10 cellular contexts compared by ENCODE assay signal in genomic region chr10:26485150-26485941, GRCh38. TPM values are rescaled to one million over a fixed set of nuclear protein-coding genes. Genes with fewer than 3 reads are reported as not detected.
DNase-seq lines count a peak whose midpoint lies in the region; ATAC-seq and TF ChIP-seq lines count a peak whose summit lies in the region.
"Had no signal": no experiment of that assay in that cellular context is flagged by ENCODE, and none has a peak within 500 bp of the region (broad histone marks: within the 10 kb centered on the region; RNA-seq: fewer than 3 reads in every experiment).

No MANE protein-coding gene starts in this region.

- H2AK5ac ChIP-seq in trophoblast cell (ENCODE audit: low read length) = peak overlapping the region; percentile 13

- H2BK5ac ChIP-seq in trophoblast cell (ENCODE audit: low read depth, low read length, poor library complexity) = peak overlapping the region; percentile 89

- no TSS peak for BruUV-seq in Caco-2 (replicated peaks; lab: Mats Ljungman, UMichigan)

- DNase-seq in Caco-2 = no peak
- no peak for DNase-seq in T-cell
- peak; percentile 4 to 28 for DNase-seq in foreskin fibroblast
- peak; percentile 83 to 89 for DNase-seq in trophoblast cell
- DNase-seq in stimulated activated CD8-positive, alpha-beta memory T cell treated with anti-CD3 and anti-CD28 coated beads, Interleukin-4, amount 100 ng/mL, for 48 hours = no peak
- DNase-seq in NK-92 (lab: John Stamatoyannopoulos, UW; ENCODE audit: unreplicated experiment) = no peak
- DNase-seq in activated CD8-positive, alpha-beta memory T cell treated with anti-CD3 and anti-CD28 coated beads, Interleukin-2, amount 50 U/mL, for 48 hours = no peak

- no peaks in the 10 kb centered on the region for H3K79me2 ChIP-seq in trophoblast cell (ENCODE audit: control insufficient read depth, insufficient read depth, low read length, poor library complexity)

- no peak overlapping the region for H3K4me3 ChIP-seq in Caco-2 (ENCODE audit: low read depth, low read length)
- no peak overlapping the region for H3K4me3 ChIP-seq in foreskin fibroblast (ENCODE audit: low read depth in 1 of 2, low read length in 2 of 2)
- no peak overlapping the region for H3K4me3 ChIP-seq in trophoblast cell (ENCODE audit: low read depth, low read length)

- no peaks in the 10 kb centered on the region for H3K27me3 Mint-ChIP-seq in Caco-2 (ENCODE audit: insufficient read depth, unreplicated experiment)
- no peaks in the 10 kb centered on the region for H3K27me3 Mint-ChIP-seq in T-cell

- H3K9me3 ChIP-seq in Caco-2 (no peaks in the 10 kb centered on the region), trophoblast cell (ENCODE audit: insufficient read depth, low read depth, low read length) (no peaks in the 10 kb centered on the region)

- H3K4me1 Mint-ChIP-seq in Caco-2 (ENCODE audit: low read depth, unreplicated experiment) (peaks cover 36% of the 10 kb centered on the region), T-cell (peaks cover 82 to 88% (median 84%) of the 10 kb centered on the region in 3 donors)

- H3K27me3 ChIP-seq in Caco-2 (replicated peaks; ENCODE audit: control insufficient read depth, insufficient read depth, low read length) (no peaks in the 10 kb centered on the region), trophoblast cell (ENCODE audit: insufficient read depth, low read length) (no peaks in the 10 kb centered on the region)

- intact Hi-C loops in Caco-2 (cut with micrococcal nuclease; ENCODE audit: unreplicated experiment) = loop anchor here (5.0 kb wide), 1 partner anchor 37 kb away; no protein-coding TSS in a partner anchor

- no peak overlapping the region for H3K9ac ChIP-seq in trophoblast cell (ENCODE audit: low read length)

- H3K27ac Mint-ChIP-seq in Caco-2 (ENCODE audit: unreplicated experiment) (peak overlapping the region; percentile 26), T-cell (peak overlapping the region; percentile 85 to 87)

- peak overlapping the region; percentile 88 for H4K91ac ChIP-seq in trophoblast cell (ENCODE audit: low read depth, low read length)

- H3K27ac ChIP-seq in trophoblast cell (ENCODE audit: low read depth, low read length) = peak overlapping the region; percentile 76

- no peak overlapping the region for H3K18ac ChIP-seq in trophoblast cell (ENCODE audit: low read length)

- H3K36me3 Mint-ChIP-seq in Caco-2 (ENCODE audit: insufficient read depth, unreplicated experiment) (no peaks in the 10 kb centered on the region), T-cell (peaks cover 11% of the 10 kb centered on the region)

- TF ChIP-seq CTCF in Caco-2 (IDR thresholded peaks at IDR 0.05; ENCODE audit: insufficient read depth in 1 of 2, low read depth in 1 of 2, low read length in 1 of 2, severe bottlenecking in 1 of 2, unreplicated experiment in 1 of 2) (no peak), foreskin fibroblast (IDR thresholded peaks at IDR 0.05; ENCODE audit: low read depth, low read length) (no peak)

- H2AFZ ChIP-seq in trophoblast cell (ENCODE audit: insufficient read depth, low read length, poor library complexity) = no peak overlapping the region

- peak overlapping the region; percentile 8 for H2BK12ac ChIP-seq in trophoblast cell (ENCODE audit: low read length)

- no peak overlapping the region for H3K14ac ChIP-seq in trophoblast cell (ENCODE audit: low read length)

- peaks cover 18% of the 10 kb centered on the region for H3K79me1 ChIP-seq in trophoblast cell (ENCODE audit: low read length)

- no peak overlapping the region for H3K4me3 Mint-ChIP-seq in Caco-2 (ENCODE audit: unreplicated experiment)
- peak overlapping the region in 1 of 3 donors; percentile 69 for H3K4me3 Mint-ChIP-seq in T-cell

- CTCF ChIA-PET in Caco-2 (lab: Charles Lee) = interaction anchor here (0.5 kb wide), 1 partner anchor 348 kb away, joined by 3 read pairs; no protein-coding TSS in a partner anchor
- CTCF ChIA-PET in T-cell (lab: Charles Lee) = no interaction called here

- H3K36me3 ChIP-seq in Caco-2 (ENCODE audit: control insufficient read depth, insufficient read depth, low read length) (no peaks in the 10 kb centered on the region), trophoblast cell (ENCODE audit: control insufficient read depth in 1 of 2, insufficient read depth in 2 of 2, low read length in 2 of 2) (no peaks in the 10 kb centered on the region)

- H3K4ac ChIP-seq in trophoblast cell (ENCODE audit: low read depth, low read length) = no peak overlapping the region

- WGBS in trophoblast cell (ENCODE audit: extremely low coverage, insufficient coverage, insufficient read length) = no CpG with 5 or more reads among the region's 5 CpGs

- no peak overlapping the region for H3K4me2 ChIP-seq in trophoblast cell (ENCODE audit: low read length)

- ATAC-seq in T-cell (replicated peaks in 1 of 4) (no peak), GM19463 (IDR thresholded peaks at IDR 0.05; ENCODE audit: unreplicated experiment) (no peak)
- ATAC-seq: Panc1 had no signal

- H4K8ac ChIP-seq in trophoblast cell (ENCODE audit: low read depth, low read length) = peak overlapping the region; percentile 62

- H3K4me1 ChIP-seq in Caco-2 (peaks cover 33% of the 10 kb centered on the region), trophoblast cell (ENCODE audit: control insufficient read depth in 1 of 2, insufficient read depth in 2 of 2, low read length in 2 of 2) (peaks cover 7 to 19% of the 10 kb centered on the region in 2 experiments)

- H2BK120ac ChIP-seq in trophoblast cell (ENCODE audit: insufficient read depth, low read length, poor library complexity) = peak overlapping the region; percentile 91

- POLR2A ChIA-PET in Caco-2 (lab: Charles Lee) = no interaction called here
- POLR2A ChIA-PET in T-cell (lab: Charles Lee) = interaction anchor here in 1 of 2 donors (0.5 kb wide), 1 partner anchor 160 kb away, joined by 3 read pairs; no protein-coding TSS in a partner anchor

- H3K9me3 Mint-ChIP-seq in Caco-2 (ENCODE audit: unreplicated experiment) (no peaks in the 10 kb centered on the region), T-cell (no peaks in the 10 kb centered on the region)

- no peak overlapping the region for H3K23ac ChIP-seq in trophoblast cell (ENCODE audit: low read length)

- H4K12ac ChIP-seq in trophoblast cell (ENCODE audit: low read depth, low read length) = no peak overlapping the region

RNA-seq across cellular contexts. Expression of gene APBB1IP, which starts 47.2 kb away (rescaled TPM):
- total RNA-seq in Caco-2 (2022) (0.14 and 0.16 TPM in 2 replicates), T-cell (100 to 1,000 TPM in 1 of 5 donors, 10 to 100 TPM in 4; 86.5 to 102 (median 88.4) TPM)
- polyA plus RNA-seq in trophoblast cell (2013) = 6.7 and 6.8 TPM in 2 replicates
- total RNA-seq: H4 had no signal

Comparison
In these comparisons a context has a peak if more than half of its experiments do, and no peak if none do; other contexts are left out.
1. DNase-seq: peak in foreskin fibroblast (2 of 2) and trophoblast cell (2 of 2); none in Caco-2 (0 of 2), T-cell (0 of 34), stimulated activated CD8-positive, alpha-beta memory T cell treated with anti-CD3 and anti-CD28 coated beads, Interleukin-4, amount 100 ng/mL, for 48 hours (single experiment), NK-92 (single experiment) and activated CD8-positive, alpha-beta memory T cell treated with anti-CD3 and anti-CD28 coated beads, Interleukin-2, amount 50 U/mL, for 48 hours (single experiment).
2. RNA of gene APBB1IP, which starts 47.2 kb away (total RNA-seq): 86.5 to 102 TPM in T-cell; 0.14 to 0.16 TPM in Caco-2; every median in the first group is over 10 times any median in the second.